ENCODE assay signal across 24 cellular contexts in the genomic region with DNA sequence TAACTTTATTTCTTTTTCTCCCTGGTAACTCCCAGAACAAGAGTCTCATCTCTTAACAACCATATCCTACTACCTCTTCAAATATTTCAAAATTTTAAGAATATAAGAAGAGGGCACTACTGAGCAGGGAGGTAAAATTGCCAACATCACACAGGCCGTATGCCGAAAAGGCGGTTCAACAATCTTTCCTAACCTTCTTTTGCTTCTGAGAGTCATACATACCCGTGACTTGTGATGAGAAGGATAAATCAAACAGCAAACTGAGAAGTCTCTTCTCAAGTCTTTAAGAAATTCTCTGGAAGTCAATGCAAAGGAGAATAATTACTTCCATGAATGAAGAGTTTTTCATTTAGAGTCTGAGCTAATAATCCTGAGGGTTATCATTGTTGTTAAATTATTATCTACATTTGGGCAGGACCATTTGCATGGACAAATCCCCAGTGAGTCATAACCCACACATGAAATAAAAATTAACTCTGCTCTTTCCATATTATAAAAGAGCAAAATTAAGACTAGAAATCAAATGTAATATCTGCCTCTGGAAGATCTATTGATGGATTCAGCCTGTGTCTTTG. TPM values are rescaled to one million over a fixed set of nuclear protein-coding genes. Genes with fewer than 3 reads are reported as not detected.
A peak's percentile ranks its signal among the peaks of the same experiment; 100 is the strongest.
DNase-seq lines count a peak whose midpoint lies in the region; ATAC-seq, FAIRE-seq and TF ChIP-seq lines count a peak whose summit lies in the region.
"Had no signal": no experiment of that assay in that cellular context is flagged by ENCODE, and none has a peak within 500 bp of the region (broad histone marks: within the 10 kb centered on the region; RNA-seq: fewer than 3 reads in every experiment).

No MANE protein-coding gene starts in this region.

- H4K91ac ChIP-seq in mesenchymal stem cell (ENCODE audit: low read length) = no peak overlapping the region

- H3K4me3 ChIP-seq in A549 = no peak overlapping the region
- H3K4me3 ChIP-seq in Karpas-422 (ENCODE audit: low read length) = peak overlapping the region; percentile 30; the same call in 1 of the 2 replicates
- H3K4me3 ChIP-seq in bronchial epithelial cell (ENCODE audit: low read depth, low read length) = no peak overlapping the region
- H3K4me3 ChIP-seq in mesenchymal stem cell (ENCODE audit: insufficient read depth in 1 of 2, low read depth in 1 of 2, low read length in 2 of 2) = no peak overlapping the region
- H3K4me3 ChIP-seq: GM12878, pancreas, upper lobe of left lung had no signal

- no peak overlapping the region for H2BK15ac ChIP-seq in mesenchymal stem cell (ENCODE audit: low read depth, poor library complexity, severe bottlenecking)

- no peaks in the 10 kb centered on the region for H3K79me1 ChIP-seq in mesenchymal stem cell (replicated peaks; ENCODE audit: low read length, poor library complexity, severe bottlenecking)

- no peak overlapping the region for H3K14ac ChIP-seq in mesenchymal stem cell (ENCODE audit: low read length in 2 of 2)

- DNase-seq in A549 (ENCODE audit: low read depth in 1 of 2, low spot score in 1 of 2) = no peak
- DNase-seq in Karpas-422 = peak; percentile 48
- peak; percentile 45 for DNase-seq in bronchial epithelial cell (ENCODE audit: low read depth)
- DNase-seq in mesenchymal stem cell = no peak
- DNase-seq in stimulated activated effector memory CD8-positive, alpha-beta T cell treated with anti-CD3 and anti-CD28 coated beads, Interleukin-12 subunit alpha, Interleukin-12 subunit beta, amount 100 ng/mL, for 72 hours (ENCODE audit: low spot score in 2 of 2) = no peak
- DNase-seq: activated CD4-positive, alpha-beta T cell treated with anti-CD3 and anti-CD28 coated beads, Interleukin-2, amount 50 U/mL, for 4 hours; activated gamma-delta T cell treated with Interleukin-2 at 50 U/mL for 16 hours; amniotic stem cell; C1 segment of cervical spinal cord; caudate nucleus; NCI-H1092; NCI-H524; pancreas; SHP77 treated with DMSO at 0.1 percent for 48 hours; T-helper 1 cell; upper lobe of left lung had no signal

- H3K9ac ChIP-seq in Karpas-422 (ENCODE audit: low read length) = no peak overlapping the region
- H3K9ac ChIP-seq in mesenchymal stem cell (ENCODE audit: low read length) = peak overlapping the region; percentile 30
- H3K9ac ChIP-seq: KMS-11 had no signal

- no peak overlapping the region for H2BK12ac ChIP-seq in mesenchymal stem cell (ENCODE audit: low read length in 2 of 2)

- CTCF ChIA-PET in A549 (lab: Yijun Ruan, JAX) = no interaction called here

- no peak overlapping the region for H2BK5ac ChIP-seq in mesenchymal stem cell (ENCODE audit: low read depth, low read length, poor library complexity, severe bottlenecking)

- no peak for TF ChIP-seq CTCF in A549 (IDR thresholded peaks at IDR 0.05)
- TF ChIP-seq CTCF in bronchial epithelial cell (IDR thresholded peaks at IDR 0.05; ENCODE audit: insufficient read depth, low read length, severe bottlenecking) = no peak

- POLR2A ChIA-PET in A549 (lab: Yijun Ruan, JAX) = no interaction called here

- no peak for FAIRE-seq in A549 (lab: Jason Lieb, UNC)
- no peak for FAIRE-seq in bronchial epithelial cell (lab: Jason Lieb, UNC)
- FAIRE-seq: GM12878, pancreas had no signal

- peak overlapping the region; percentile 34 for H2BK120ac ChIP-seq in mesenchymal stem cell (ENCODE audit: low read depth, low read length)

- no peak for TF ChIP-seq RAD21 in A549 (conservative IDR thresholded peaks at IDR 0.05 in 1 of 2, IDR thresholded peaks at IDR 0.05 in 1 of 2)

- no peaks in the 10 kb centered on the region for H3K79me2 ChIP-seq in Karpas-422 (ENCODE audit: low read length)

- H3K4me1 ChIP-seq in A549 (peaks cover 49% of the 10 kb centered on the region), Karpas-422 (ENCODE audit: low read length) (peaks cover 16% of the 10 kb centered on the region), mesenchymal stem cell (ENCODE audit: control insufficient read depth, insufficient read depth, low read depth, low read length) (no peaks in the 10 kb centered on the region)
- H3K4me1 ChIP-seq: pancreas had no signal

- H4K8ac ChIP-seq in mesenchymal stem cell (ENCODE audit: low read length) = no peak overlapping the region

- no peak overlapping the region for H3K18ac ChIP-seq in mesenchymal stem cell (ENCODE audit: low read depth in 1 of 2, low read length in 2 of 2)

- H3K36me3 ChIP-seq in Karpas-422 (ENCODE audit: insufficient read depth, low read length) (no peaks in the 10 kb centered on the region), bronchial epithelial cell (ENCODE audit: control insufficient read depth, insufficient read depth, low read length) (no peaks in the 10 kb centered on the region), mesenchymal stem cell (ENCODE audit: control insufficient read depth in 1 of 2, insufficient read depth in 2 of 2, low read depth in 1 of 2, low read length in 2 of 2) (no peaks in the 10 kb centered on the region)
- H3K36me3 ChIP-seq: pancreas, upper lobe of left lung had no signal

- H3K4me2 ChIP-seq in A549 = peak overlapping the region; percentile 87
- peak overlapping the region; percentile 56 for H3K4me2 ChIP-seq in Karpas-422 (ENCODE audit: low read depth, low read length, poor library complexity, severe bottlenecking)
- no peak overlapping the region for H3K4me2 ChIP-seq in mesenchymal stem cell (ENCODE audit: low read length, poor library complexity, severe bottlenecking)
- H3K4me2 ChIP-seq: KMS-11 had no signal

- no peaks in the 10 kb centered on the region for H3K9me3 ChIP-seq in A549
- H3K9me3 ChIP-seq in Karpas-422 (ENCODE audit: low read length) = no peaks in the 10 kb centered on the region
- no peaks in the 10 kb centered on the region for H3K9me3 ChIP-seq in mesenchymal stem cell (ENCODE audit: control insufficient read depth, low read length)
- H3K9me3 ChIP-seq: pancreas, upper lobe of left lung had no signal

- no peaks in the 10 kb centered on the region for H3K4me1 Mint-ChIP-seq in stimulated activated effector memory CD8-positive, alpha-beta T cell treated with anti-CD3 and anti-CD28 coated beads, Interleukin-12 subunit alpha, Interleukin-12 subunit beta, amount 100 ng/mL, for 72 hours

- H3K27ac ChIP-seq in A549 (peak overlapping the region; percentile 83 to 86), Karpas-422 (ENCODE audit: low read length) (no peak overlapping the region), mesenchymal stem cell (ENCODE audit: low read length, poor library complexity, severe bottlenecking) (no peak overlapping the region)
- H3K27ac ChIP-seq: KMS-11, pancreas had no signal

- no peak overlapping the region for H3K4ac ChIP-seq in mesenchymal stem cell (ENCODE audit: low read depth in 1 of 2, low read length in 2 of 2)

- no peaks in the 10 kb centered on the region for H4K20me1 ChIP-seq in Karpas-422 (ENCODE audit: insufficient read depth, low read depth, low read length)

- no peak overlapping the region for H3K27ac Mint-ChIP-seq in stimulated activated effector memory CD8-positive, alpha-beta T cell treated with anti-CD3 and anti-CD28 coated beads, Interleukin-12 subunit alpha, Interleukin-12 subunit beta, amount 100 ng/mL, for 72 hours
- H3K27ac Mint-ChIP-seq: stimulated activated naive CD8-positive, alpha-beta T cell treated with anti-CD3 and anti-CD28 coated beads, Interleukin-15, Interleukin-2, amounts not matched to agents 100 ng/mL and 50 ng/mL, for 24 hours had no signal

- no peak overlapping the region for H3K4me3 Mint-ChIP-seq in stimulated activated effector memory CD8-positive, alpha-beta T cell treated with anti-CD3 and anti-CD28 coated beads, Interleukin-12 subunit alpha, Interleukin-12 subunit beta, amount 100 ng/mL, for 72 hours
- H3K4me3 Mint-ChIP-seq: stimulated activated naive CD8-positive, alpha-beta T cell treated with anti-CD3 and anti-CD28 coated beads, Interleukin-15, Interleukin-2, amounts not matched to agents 100 ng/mL and 50 ng/mL, for 24 hours had no signal

- no peaks in the 10 kb centered on the region for H3K9me3 Mint-ChIP-seq in stimulated activated effector memory CD8-positive, alpha-beta T cell treated with anti-CD3 and anti-CD28 coated beads, Interleukin-12 subunit alpha, Interleukin-12 subunit beta, amount 100 ng/mL, for 72 hours
- H3K9me3 Mint-ChIP-seq: stimulated activated naive CD8-positive, alpha-beta T cell treated with anti-CD3 and anti-CD28 coated beads, Interleukin-15, Interleukin-2, amounts not matched to agents 100 ng/mL and 50 ng/mL, for 24 hours had no signal

- H2AFZ ChIP-seq in Karpas-422 (ENCODE audit: low read length) (0 out of 2 replicates have a peak overlapping the region, but pooled peaks have one; percentile 12), mesenchymal stem cell (ENCODE audit: low read depth, low read length) (no peak overlapping the region)

- H3K27me3 ChIP-seq in Karpas-422 (ENCODE audit: low read length) (no peaks in the 10 kb centered on the region), bronchial epithelial cell (ENCODE audit: control insufficient read depth, insufficient read depth, low read length) (no peaks in the 10 kb centered on the region), mesenchymal stem cell (ENCODE audit: control insufficient read depth in 1 of 2, insufficient read depth in 1 of 2, low read length in 2 of 2) (no peaks in the 10 kb centered on the region)
- H3K27me3 ChIP-seq: pancreas, upper lobe of left lung had no signal

- H3K9me2 ChIP-seq in Karpas-422 (replicated peaks; ENCODE audit: insufficient read depth, low read length) = no peaks in the 10 kb centered on the region

- H2AK5ac ChIP-seq in mesenchymal stem cell (ENCODE audit: low read length, severe bottlenecking) = no peak overlapping the region

- ATAC-seq in A549 = peak; percentile 27 to 32; a peak in 3 of 6 replicates
- no peak for ATAC-seq in HG03469 (IDR thresholded peaks at IDR 0.05; ENCODE audit: unreplicated experiment)
- ATAC-seq in stimulated activated effector memory CD8-positive, alpha-beta T cell treated with anti-CD3 and anti-CD28 coated beads, Interleukin-12 subunit alpha, Interleukin-12 subunit beta, amount 100 ng/mL, for 72 hours = no peak
- no peak for ATAC-seq in HG02759 (IDR thresholded peaks at IDR 0.05; ENCODE audit: unreplicated experiment)
- no peak for ATAC-seq in HG03025 (IDR thresholded peaks at IDR 0.05; ENCODE audit: low FRiP score, unreplicated experiment)
- ATAC-seq: esophagus mucosa, GM12878, HCT116, pancreas had no signal

- TF ChIP-seq EP300 in A549 (IDR thresholded peaks at IDR 0.05) = no peak

- H3K36me3 Mint-ChIP-seq in stimulated activated effector memory CD8-positive, alpha-beta T cell treated with anti-CD3 and anti-CD28 coated beads, Interleukin-12 subunit alpha, Interleukin-12 subunit beta, amount 100 ng/mL, for 72 hours = no peaks in the 10 kb centered on the region

- no peak for TF ChIP-seq POLR2A in A549 (IDR thresholded peaks at IDR 0.05; ENCODE audit: low read length)

- H3K23ac ChIP-seq in mesenchymal stem cell (ENCODE audit: low read length in 2 of 2) = no peak overlapping the region

- WGBS in A549 (ENCODE audit: missing lambda C conversion rate) = 17% methylated on average over 4 of the region's 4 CpGs
- WGBS in mesenchymal stem cell = 100% methylated on average over 1 of the region's 4 CpGs

RNA-seq across cellular contexts. Expression of a gene that starts 22.4 kb away (rescaled TPM):
- 33.7 and 36.1 TPM in 2 replicates for polyA plus RNA-seq in A549 (2011; rRNA removed)
- 12.4 and 18.4 TPM in 2 replicates for polyA plus RNA-seq in A549 (2012; cell fraction: cytosol; rRNA removed)
- 8.3 and 11.9 TPM in 2 replicates for polyA plus RNA-seq in A549 (2012; cell fraction: nucleus; rRNA removed)
- polyA plus RNA-seq in A549 (2017; fragmentation: RNase III; extraction: RNeasy Plus Mini Kit Qiagen cat#74134 plus additional on column Dnase treatment) = 24.4 to 28.6 TPM (median 25.4 TPM) in 3 replicates
- 42.0 and 45.2 TPM in 2 replicates for polyA minus RNA-seq in A549 (2011; rRNA and poly(A)+ RNA removed)
- 28.8 and 33.9 TPM in 2 replicates for total RNA-seq in Karpas-422 (2014; rRNA removed; shearing (Covaris generic); ENCODE audit: low replicate concordance)
- total RNA-seq in bronchial epithelial cell = 62.1 and 64.9 TPM in 2 replicates
- 36.6 TPM for polyA plus RNA-seq in mesenchymal stem cell (2013, experiment 1 of 2)
- polyA plus RNA-seq in mesenchymal stem cell (2013, experiment 2 of 2) = 37.6 TPM

RNA-seq across cellular contexts. Expression of a gene that starts 38.4 kb away (rescaled TPM):
- polyA plus RNA-seq in A549 (2011; rRNA removed) = 200 and 204 TPM in 2 replicates
- polyA plus RNA-seq in A549 (2012; cell fraction: cytosol; rRNA removed) = 289 and 297 TPM in 2 replicates
- polyA plus RNA-seq in A549 (2012; cell fraction: nucleus; rRNA removed) = 233 and 305 TPM in 2 replicates
- 199 to 218 TPM (median 201 TPM) in 3 replicates for polyA plus RNA-seq in A549 (2017; fragmentation: RNase III; extraction: RNeasy Plus Mini Kit Qiagen cat#74134 plus additional on column Dnase treatment)
- polyA minus RNA-seq in A549 (2011; rRNA and poly(A)+ RNA removed) = 30.9 and 47.6 TPM in 2 replicates
- 117 and 119 TPM in 2 replicates for total RNA-seq in Karpas-422 (2014; rRNA removed; shearing (Covaris generic); ENCODE audit: low replicate concordance)
- 46.6 and 62.6 TPM in 2 replicates for total RNA-seq in bronchial epithelial cell
- 147 TPM for polyA plus RNA-seq in mesenchymal stem cell (2013, experiment 1 of 2)
- 153 TPM for polyA plus RNA-seq in mesenchymal stem cell (2013, experiment 2 of 2)

Comparison
In these comparisons a context has a peak if more than half of its experiments do, and no peak if none do; other contexts are left out.
1. ATAC-seq: peak in A549 (2 of 2); none in HG03469 (single experiment), stimulated activated effector memory CD8-positive, alpha-beta T cell treated with anti-CD3 and anti-CD28 coated beads, Interleukin-12 subunit alpha, Interleukin-12 subunit beta, amount 100 ng/mL, for 72 hours (single experiment), HG02759 (single experiment) and HG03025 (single experiment).
2. DNase-seq: peak in Karpas-422 (single experiment) and bronchial epithelial cell (single experiment); none in A549 (0 of 2), mesenchymal stem cell (single experiment) and stimulated activated effector memory CD8-positive, alpha-beta T cell treated with anti-CD3 and anti-CD28 coated beads, Interleukin-12 subunit alpha, Interleukin-12 subunit beta, amount 100 ng/mL, for 72 hours (0 of 2).
3. H3K27ac ChIP-seq: peak in A549 (2 of 2); none in Karpas-422 (single experiment) and mesenchymal stem cell (single experiment).